ENCODE assay signal across 21 cellular contexts in the genomic region with DNA sequence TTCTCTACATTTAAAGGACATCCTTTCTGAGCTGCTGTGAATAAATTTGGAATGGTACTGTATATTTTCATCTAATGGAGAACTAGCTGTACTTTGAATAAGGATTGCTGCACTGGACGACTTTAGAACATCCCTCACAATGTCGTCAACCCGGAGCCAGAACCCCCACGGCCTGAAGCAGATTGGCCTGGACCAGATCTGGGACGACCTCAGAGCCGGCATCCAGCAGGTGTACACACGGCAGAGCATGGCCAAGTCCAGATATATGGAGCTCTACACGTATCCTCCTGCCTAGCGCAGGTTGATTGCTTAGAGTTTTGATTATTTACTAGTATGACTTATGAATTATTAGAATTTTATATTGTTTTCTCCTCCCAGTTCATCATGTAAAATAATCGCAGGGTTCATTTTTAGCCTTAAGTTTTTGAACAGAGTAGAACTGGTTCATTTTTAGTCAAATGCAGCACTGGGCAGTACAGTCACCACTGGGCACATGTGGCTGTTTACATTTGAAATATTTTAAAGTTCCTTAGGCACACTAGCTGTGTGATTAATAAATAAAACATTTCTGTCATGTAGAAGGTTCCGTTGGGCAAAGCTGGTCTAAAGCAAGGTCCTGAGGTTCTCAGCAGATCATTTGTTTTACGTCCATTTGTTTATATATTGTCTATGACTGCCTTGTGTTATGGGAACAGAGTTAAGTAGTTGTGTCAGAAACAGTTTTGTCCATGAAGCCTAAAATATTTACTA. TPM values are rescaled to one million over a fixed set of nuclear protein-coding genes. Genes with fewer than 3 reads are reported as not detected.
A peak's percentile ranks its signal among the peaks of the same experiment; 100 is the strongest.
DNase-seq lines count a peak whose midpoint lies in the region; ATAC-seq and TF ChIP-seq lines count a peak whose summit lies in the region.
"Had no signal": no experiment of that assay in that cellular context is flagged by ENCODE, and none has a peak within 500 bp of the region (broad histone marks: within the 10 kb centered on the region; RNA-seq: fewer than 3 reads in every experiment).

No MANE protein-coding gene starts in this region.

- no peak overlapping the region for H2AFZ ChIP-seq in PC-3 (ENCODE audit: low read length)

- POLR2A ChIA-PET in PC-3 (lab: Charles Lee; ENCODE audit: unreplicated experiment) = interaction anchor here (0.7 kb wide), 1 partner anchor 14 kb away, joined by 3 read pairs; no protein-coding TSS in a partner anchor

- peaks cover 98% of the 10 kb centered on the region for H3K79me2 ChIP-seq in PC-3 (ENCODE audit: low read length)

- no peaks in the 10 kb centered on the region for H3F3A ChIP-seq in PC-3 (ENCODE audit: low read length, unreplicated experiment)

- CTCF ChIA-PET in PC-3 (lab: Charles Lee) = no interaction called here

- H3K9ac ChIP-seq in PC-3 (ENCODE audit: low read length) (no peak overlapping the region), muscle layer of colon (ENCODE audit: low read length) (no peak overlapping the region)

- peak overlapping the region; percentile 5; the same call in 1 of the 2 replicates for H3K4me2 ChIP-seq in PC-3 (ENCODE audit: low read length)

- no peaks in the 10 kb centered on the region for H3K9me2 ChIP-seq in PC-3 (replicated peaks; ENCODE audit: low read length)

- H3K4me3 ChIP-seq in PC-3 (ENCODE audit: low read length) (no peak overlapping the region), choroid plexus epithelial cell (ENCODE audit: low read depth, low read length) (no peak overlapping the region), muscle layer of colon (ENCODE audit: low read depth in 1 of 2, low read length in 2 of 2) (no peak overlapping the region)
- H3K4me3 ChIP-seq in effector memory CD4-positive, alpha-beta T cell (ENCODE audit: insufficient read depth, low read depth, low read length, poor library complexity, severe bottlenecking) = no peak overlapping the region
- H3K4me3 ChIP-seq: mucosa of descending colon, transverse colon had no signal

- H3K4me1 ChIP-seq in PC-3 (ENCODE audit: insufficient read depth, low read length) (peaks cover 11% of the 10 kb centered on the region), muscle layer of colon (ENCODE audit: insufficient read depth, low read length) (peaks cover 38% of the 10 kb centered on the region)
- no peaks in the 10 kb centered on the region for H3K4me1 ChIP-seq in effector memory CD4-positive, alpha-beta T cell (ENCODE audit: control insufficient read depth, insufficient read depth, low read length, poor library complexity, severe bottlenecking)

- intact Hi-C loops in PC-3 (cut with micrococcal nuclease) = no loop called here

- H3K27me3 ChIP-seq in PC-3 (ENCODE audit: low read length) (no peaks in the 10 kb centered on the region), muscle layer of colon (ENCODE audit: control insufficient read depth in 1 of 2, insufficient read depth in 2 of 2, low read length in 2 of 2) (no peaks in the 10 kb centered on the region)
- no peaks in the 10 kb centered on the region for H3K27me3 ChIP-seq in effector memory CD4-positive, alpha-beta T cell (replicated peaks; ENCODE audit: control insufficient read depth, insufficient read depth, low read length, poor library complexity, severe bottlenecking)
- H3K27me3 ChIP-seq: transverse colon had no signal

- H3K9me3 ChIP-seq in PC-3 (ENCODE audit: low read length) = no peaks in the 10 kb centered on the region
- no peaks in the 10 kb centered on the region for H3K9me3 ChIP-seq in muscle layer of colon (ENCODE audit: low read length)
- no peaks in the 10 kb centered on the region for H3K9me3 ChIP-seq in effector memory CD4-positive, alpha-beta T cell (ENCODE audit: control insufficient read depth, low read length)
- H3K9me3 ChIP-seq: mucosa of descending colon, transverse colon had no signal

- no TSS peak for BruUV-seq in PC-3 (replicated peaks; lab: Mats Ljungman, UMichigan)

- H3K36me3 Mint-ChIP-seq in activated T-cell treated with anti-CD3 and anti-CD28 coated beads, Interleukin-2, amount 50 U/mL, for 72 hours (ENCODE audit: insufficient read depth in 2 of 2) = peaks cover 0 to 16% of the 10 kb centered on the region in 2 donors

- no peak for TF ChIP-seq CTCF in AG09319 (IDR thresholded peaks at IDR 0.05; ENCODE audit: low read depth, low read length)
- no peak for TF ChIP-seq CTCF in PC-3 (conservative IDR thresholded peaks at IDR 0.05; ENCODE audit: low read depth, low read length)
- no peak for TF ChIP-seq CTCF in choroid plexus epithelial cell (conservative IDR thresholded peaks at IDR 0.05; ENCODE audit: low read depth, low read length)

- H4K20me1 ChIP-seq in PC-3 (ENCODE audit: low read length) = peaks cover 52% of the 10 kb centered on the region

- no peak overlapping the region for H3K27ac ChIP-seq in PC-3 (ENCODE audit: low read length)
- H3K27ac ChIP-seq in muscle layer of colon (ENCODE audit: low read depth, low read length) = peak overlapping the region; percentile 4
- H3K27ac ChIP-seq in effector memory CD4-positive, alpha-beta T cell (ENCODE audit: insufficient read depth, low read length, poor library complexity, severe bottlenecking) = no peak overlapping the region
- H3K27ac ChIP-seq: transverse colon had no signal

- H3K27ac Mint-ChIP-seq in activated T-cell treated with anti-CD3 and anti-CD28 coated beads, Interleukin-2, amount 50 U/mL, for 72 hours = no peak overlapping the region
- H3K27ac Mint-ChIP-seq: activated CD4-positive, alpha-beta memory T cell treated with anti-CD3 and anti-CD28 coated beads, Interleukin-2, amount 10 ng/mL, durations not matched to agents 7 days and 5 days; activated naive CD8-positive, alpha-beta T cell treated with anti-CD3 and anti-CD28 coated beads for 36 hours; H9 had no signal

- peaks cover 53% of the 10 kb centered on the region for H3K4me1 Mint-ChIP-seq in activated T-cell treated with anti-CD3 and anti-CD28 coated beads, Interleukin-2, amount 50 U/mL, for 72 hours (ENCODE audit: low read depth)

- no peak overlapping the region for H3K4me3 Mint-ChIP-seq in activated T-cell treated with anti-CD3 and anti-CD28 coated beads, Interleukin-2, amount 50 U/mL, for 72 hours
- H3K4me3 Mint-ChIP-seq: activated CD4-positive, alpha-beta memory T cell treated with anti-CD3 and anti-CD28 coated beads, Interleukin-2, amount 10 ng/mL, durations not matched to agents 7 days and 5 days; activated naive CD8-positive, alpha-beta T cell treated with anti-CD3 and anti-CD28 coated beads for 36 hours; H9 had no signal

- peak; percentile 96 for ATAC-seq in PC-3
- no peak for ATAC-seq in activated T-cell treated with anti-CD3 and anti-CD28 coated beads, Interleukin-2, amount 50 U/mL, for 72 hours (replicated peaks in 1 of 2)
- ATAC-seq: left lobe of liver, mucosa of descending colon had no signal

- DNase-seq in AG09319 (ENCODE audit: extremely low read depth, low read depth) = peak; percentile 20
- DNase-seq in PC-3 = peak; percentile 48
- peak; percentile 41 for DNase-seq in choroid plexus epithelial cell (ENCODE audit: low read depth)
- no peak for DNase-seq in effector memory CD4-positive, alpha-beta T cell
- no peak for DNase-seq in activated T-cell treated with anti-CD3 and anti-CD28 coated beads, Interleukin-2, amount 50 U/mL, for 72 hours
- no peak for DNase-seq in activated CD4-positive, alpha-beta T cell treated with anti-CD3 and anti-CD28 coated beads, Interleukin-2, amount 50 U/mL, for 48 hours
- DNase-seq in GF-D8 (lab: John Stamatoyannopoulos, UW) = no peak
- DNase-seq: activated CD4-positive, alpha-beta memory T cell treated with anti-CD3 and anti-CD28 coated beads, Interleukin-2, amount 10 ng/mL, durations not matched to agents 7 days and 5 days; activated naive CD8-positive, alpha-beta T cell treated with anti-CD3 and anti-CD28 coated beads for 36 hours; activated T-cell treated with anti-CD3 and anti-CD28 coated beads, Interleukin-2, amount 50 U/mL, for 48 hours; AML-193; COR-L47; H9; mucosa of descending colon; NCI-H2081 treated with DMSO at 0.1 percent for 48 hours; NCI-H510A treated with DMSO at 0.1 percent for 48 hours; Right ventricle myocardium superior; stimulated activated naive CD4-positive, alpha-beta T cell; transverse colon had no signal

- no peaks in the 10 kb centered on the region for H3K27me3 Mint-ChIP-seq in activated T-cell treated with anti-CD3 and anti-CD28 coated beads, Interleukin-2, amount 50 U/mL, for 72 hours (ENCODE audit: low read depth)
- H3K27me3 Mint-ChIP-seq: activated CD4-positive, alpha-beta memory T cell treated with anti-CD3 and anti-CD28 coated beads, Interleukin-2, amount 10 ng/mL, durations not matched to agents 7 days and 5 days; activated naive CD8-positive, alpha-beta T cell treated with anti-CD3 and anti-CD28 coated beads for 36 hours had no signal

- no peaks in the 10 kb centered on the region for H3K9me3 Mint-ChIP-seq in activated T-cell treated with anti-CD3 and anti-CD28 coated beads, Interleukin-2, amount 50 U/mL, for 72 hours
- H3K9me3 Mint-ChIP-seq: activated CD4-positive, alpha-beta memory T cell treated with anti-CD3 and anti-CD28 coated beads, Interleukin-2, amount 10 ng/mL, durations not matched to agents 7 days and 5 days; activated naive CD8-positive, alpha-beta T cell treated with anti-CD3 and anti-CD28 coated beads for 36 hours; H9 had no signal

- H3K36me3 ChIP-seq in PC-3 (ENCODE audit: low read depth, low read length) = peaks cover 26% of the 10 kb centered on the region; the same call in 1 of the 2 replicates
- H3K36me3 ChIP-seq in muscle layer of colon (ENCODE audit: insufficient read depth, low read length) = peaks cover 13% of the 10 kb centered on the region
- H3K36me3 ChIP-seq in effector memory CD4-positive, alpha-beta T cell (ENCODE audit: control insufficient read depth, insufficient read depth, low read length) = peaks cover 43% of the 10 kb centered on the region

RNA-seq across cellular contexts. Expression of a gene that starts 31.5 kb away (rescaled TPM):
- total RNA-seq in PC-3 (2014; rRNA removed) = 38.0 and 43.6 TPM in 2 replicates
- total RNA-seq in activated T-cell treated with anti-CD3 and anti-CD28 coated beads, Interleukin-2, amount 50 U/mL, for 72 hours = 10 to 100 TPM; 66.6 to 68.6 TPM

Comparison
In these comparisons a context has a peak if more than half of its experiments do, and no peak if none do; other contexts are left out.
1. DNase-seq: peak in AG09319 (single experiment), PC-3 (single experiment) and choroid plexus epithelial cell (single experiment); none in effector memory CD4-positive, alpha-beta T cell (0 of 3), activated T-cell treated with anti-CD3 and anti-CD28 coated beads, Interleukin-2, amount 50 U/mL, for 72 hours (0 of 2), activated CD4-positive, alpha-beta T cell treated with anti-CD3 and anti-CD28 coated beads, Interleukin-2, amount 50 U/mL, for 48 hours (0 of 2) and GF-D8 (single experiment).